2 cellular contexts compared by ENCODE assay signal in the genomic region with DNA sequence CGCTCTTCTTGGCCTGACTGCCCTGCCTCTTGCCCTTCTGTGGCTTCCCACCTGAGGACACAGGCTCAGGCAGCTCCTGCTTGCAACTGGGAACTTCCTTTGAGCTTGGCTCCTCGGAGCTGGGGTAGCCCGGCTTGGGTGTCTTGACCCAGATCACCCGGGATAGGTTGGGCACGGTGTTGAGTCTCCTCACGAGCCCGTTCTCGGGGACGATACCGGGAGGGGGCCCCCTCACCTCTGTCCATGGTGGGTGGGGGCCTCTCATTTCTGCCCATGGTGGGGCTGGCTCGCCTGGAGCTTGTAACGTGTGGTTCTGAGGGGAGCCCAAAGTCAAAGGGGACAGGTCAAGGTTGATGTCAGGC.
TF ChIP-seq lines count a peak whose summit lies in the region.

No MANE protein-coding gene starts in this region.

TF ChIP-seq in endothelial cell of umbilical vein, 7 proteins besides CTCF, POLR2A, EP300 and RAD21:
- TF ChIP-seq, protein P1, sequence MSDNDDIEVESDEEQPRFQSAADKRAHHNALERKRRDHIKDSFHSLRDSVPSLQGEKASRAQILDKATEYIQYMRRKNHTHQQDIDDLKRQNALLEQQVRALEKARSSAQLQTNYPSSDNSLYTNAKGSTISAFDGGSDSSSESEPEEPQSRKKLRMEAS (IDR thresholded peaks at IDR 0.05; ENCODE audit: insufficient read depth, insufficient read length): no peak
- no peak for TF ChIP-seq JUN (IDR thresholded peaks at IDR 0.05; ENCODE audit: borderline replicate concordance, insufficient read depth, insufficient read length, low read depth)
- no peak for TF ChIP-seq POLR2AphosphoS5 (IDR thresholded peaks at IDR 0.05; ENCODE audit: insufficient read depth, low read depth, low read length)
- no peak for TF ChIP-seq GATA2 (IDR thresholded peaks at IDR 0.05; ENCODE audit: insufficient read depth, insufficient read length, low read depth, low read length)
- TF ChIP-seq EZH2 (IDR thresholded peaks at IDR 0.05; ENCODE audit: borderline replicate concordance, low read depth, low read length, severe bottlenecking): no peak
- TF ChIP-seq MYC (IDR thresholded peaks at IDR 0.05; ENCODE audit: low read depth, low read length): no peak
- no peak for TF ChIP-seq FOS (IDR thresholded peaks at IDR 0.05; ENCODE audit: borderline replicate concordance, insufficient read depth, low read length)

TF ChIP-seq in SK-N-SH treated with all-trans-retinoic acid at 6 μM for 48 hours, 23 proteins besides CTCF, POLR2A, EP300 and RAD21:
- TF ChIP-seq ESRRG (CRISPR knock-in tag; IDR thresholded peaks at IDR 0.05) (no peak), RARB (CRISPR knock-in tag; IDR thresholded peaks at IDR 0.05) (no peak), ZFP3 (CRISPR knock-in tag; IDR thresholded peaks at IDR 0.05) (no peak), ZNF565 (CRISPR knock-in tag; conservative IDR thresholded peaks at IDR 0.05; ENCODE audit: low read depth) (no peak), ZNF8 (CRISPR knock-in tag; IDR thresholded peaks at IDR 0.05) (no peak), ZC3H10 (CRISPR knock-in tag; IDR thresholded peaks at IDR 0.05) (no peak), ZNF70 (CRISPR knock-in tag; IDR thresholded peaks at IDR 0.05) (no peak)
- TF ChIP-seq, protein P2, sequence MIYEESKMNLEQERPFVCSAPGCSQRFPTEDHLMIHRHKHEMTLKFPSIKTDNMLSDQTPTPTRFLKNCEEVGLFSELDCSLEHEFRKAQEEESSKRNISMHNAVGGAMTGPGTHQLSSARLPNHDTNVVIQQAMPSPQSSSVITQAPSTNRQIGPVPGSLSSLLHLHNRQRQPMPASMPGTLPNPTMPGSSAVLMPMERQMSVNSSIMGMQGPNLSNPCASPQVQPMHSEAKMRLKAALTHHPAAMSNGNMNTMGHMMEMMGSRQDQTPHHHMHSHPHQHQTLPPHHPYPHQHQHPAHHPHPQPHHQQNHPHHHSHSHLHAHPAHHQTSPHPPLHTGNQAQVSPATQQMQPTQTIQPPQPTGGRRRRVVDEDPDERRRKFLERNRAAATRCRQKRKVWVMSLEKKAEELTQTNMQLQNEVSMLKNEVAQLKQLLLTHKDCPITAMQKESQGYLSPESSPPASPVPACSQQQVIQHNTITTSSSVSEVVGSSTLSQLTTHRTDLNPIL (CRISPR knock-in tag; IDR thresholded peaks at IDR 0.05; ENCODE audit: low read depth): no peak
- TF ChIP-seq, protein P3, sequence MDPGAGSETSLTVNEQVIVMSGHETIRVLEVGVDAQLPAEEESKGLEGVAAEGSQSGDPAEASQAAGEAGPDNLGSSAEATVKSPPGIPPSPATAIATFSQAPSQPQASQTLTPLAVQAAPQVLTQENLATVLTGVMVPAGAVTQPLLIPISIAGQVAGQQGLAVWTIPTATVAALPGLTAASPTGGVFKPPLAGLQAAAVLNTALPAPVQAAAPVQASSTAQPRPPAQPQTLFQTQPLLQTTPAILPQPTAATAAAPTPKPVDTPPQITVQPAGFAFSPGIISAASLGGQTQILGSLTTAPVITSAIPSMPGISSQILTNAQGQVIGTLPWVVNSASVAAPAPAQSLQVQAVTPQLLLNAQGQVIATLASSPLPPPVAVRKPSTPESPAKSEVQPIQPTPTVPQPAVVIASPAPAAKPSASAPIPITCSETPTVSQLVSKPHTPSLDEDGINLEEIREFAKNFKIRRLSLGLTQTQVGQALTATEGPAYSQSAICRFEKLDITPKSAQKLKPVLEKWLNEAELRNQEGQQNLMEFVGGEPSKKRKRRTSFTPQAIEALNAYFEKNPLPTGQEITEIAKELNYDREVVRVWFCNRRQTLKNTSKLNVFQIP (CRISPR knock-in tag; IDR thresholded peaks at IDR 0.05; ENCODE audit: borderline replicate concordance, low read depth): no peak
